ENCODE assay signal across 8 cellular contexts in genomic region chr1:244969355-244970235, GRCh38.
A peak's percentile ranks its signal among the peaks of the same experiment; 100 is the strongest.
DNase-seq lines count a peak whose midpoint lies in the region; ATAC-seq, FAIRE-seq and TF ChIP-seq lines count a peak whose summit lies in the region.

No MANE protein-coding gene starts in this region.

- H3K9me3 ChIP-seq in endothelial cell of umbilical vein (replicated peaks; ENCODE audit: control insufficient read depth, insufficient read depth, low read length) (no peaks in the 10 kb centered on the region), mononuclear cell (ENCODE audit: low read depth, low read length) (no peaks in the 10 kb centered on the region)

- intact Hi-C loops in CD14-positive monocyte (cut with micrococcal nuclease) (loop anchor here (1.0 to 10.0 kb wide), 8 partner anchors 52 to 1635 kb away; partner anchors contain the start of genes COX20 (in 2 of the 2) and HNRNPU (in 1 of the 2)), endothelial cell of umbilical vein (cut with micrococcal nuclease) (loop anchor here (1.0 to 2.0 kb wide), 8 partner anchors 51 to 517 kb away; partner anchors contain the start of genes COX20 and HNRNPU)

- no peaks in the 10 kb centered on the region for H4K20me1 ChIP-seq in endothelial cell of umbilical vein (replicated peaks; ENCODE audit: control insufficient read depth, extremely low read depth, insufficient read depth, low read length)

- peak; percentile 28 for ATAC-seq in GM19397 (IDR thresholded peaks at IDR 0.05; ENCODE audit: unreplicated experiment)

- H3K79me2 ChIP-seq in endothelial cell of umbilical vein (ENCODE audit: control insufficient read depth, insufficient read depth, low read length) = peaks cover 4% of the 10 kb centered on the region

- CTCF ChIA-PET in endothelial cell of umbilical vein (lab: Charles Lee) = interaction anchor here (1.0 to 5.5 kb wide), 4 partner anchors 9 to 107 kb away, joined by 3 to 41 read pairs (median 19); partner anchors contain the start of gene HNRNPU

- no peaks in the 10 kb centered on the region for H3K9me1 ChIP-seq in endothelial cell of umbilical vein (replicated peaks; ENCODE audit: control insufficient read depth, extremely low read depth, insufficient read depth, low read length)

- peak; percentile 76 for DNase-seq in CD14-positive monocyte (ENCODE audit: low spot score)
- DNase-seq in HK-2 (ENCODE audit: unreplicated experiment) = peak; percentile 89
- peak; percentile 50 for DNase-seq in NCI-H82 treated with DMSO at 0.1 percent for 48 hours (lab: John Stamatoyannopoulos, UW; ENCODE audit: unreplicated experiment)
- DNase-seq in activated CD8-positive, alpha-beta memory T cell treated with anti-CD3 and anti-CD28 coated beads, Interleukin-2, amount 50 U/mL, for 1 hour (ENCODE audit: extremely low read depth) = peak; percentile 58
- peak; percentile 97 for DNase-seq in endothelial cell of umbilical vein (ENCODE audit: low read depth, low spot score)
- peak; percentile 65 for DNase-seq in stimulated activated CD8-positive, alpha-beta memory T cell treated with anti-CD3 and anti-CD28 coated beads, Interleukin-4, amount 100 ng/mL, for 48 hours

- H3K36me3 ChIP-seq in endothelial cell of umbilical vein (ENCODE audit: control insufficient read depth in 2 of 2, extremely low read depth in 1 of 2, insufficient read depth in 2 of 2, low read length in 2 of 2) = no peaks in the 10 kb centered on the region

- H2AFZ ChIP-seq in endothelial cell of umbilical vein (ENCODE audit: low read depth, low read length) = peak overlapping the region; percentile 50

- POLR2A ChIA-PET in endothelial cell of umbilical vein (lab: Charles Lee) = interaction anchor here (1.6 kb wide), 1 partner anchor 107 kb away, joined by 4 read pairs; no protein-coding TSS in a partner anchor

- TF ChIP-seq POLR2A in endothelial cell of umbilical vein (IDR thresholded peaks at IDR 0.05; ENCODE audit: low read depth, low read length) = no peak

- H3K27me3 ChIP-seq in endothelial cell of umbilical vein (ENCODE audit: control insufficient read depth in 2 of 2, insufficient read depth in 2 of 2, low read length in 2 of 2) = no peaks in the 10 kb centered on the region
- H3K27me3 ChIP-seq in mononuclear cell (ENCODE audit: insufficient read depth, low read length) = no peaks in the 10 kb centered on the region

- H3K4me3 Mint-ChIP-seq in CD14-positive monocyte = peak overlapping the region; percentile 87 to 95

- H3K4me1 ChIP-seq in endothelial cell of umbilical vein (ENCODE audit: control insufficient read depth, extremely low read depth, insufficient read depth, low read length) = peaks cover 25% of the 10 kb centered on the region
- peaks cover 16% of the 10 kb centered on the region for H3K4me1 ChIP-seq in mononuclear cell (ENCODE audit: insufficient read depth, low read length)

- H3K4me1 Mint-ChIP-seq in CD14-positive monocyte = peaks cover 30% of the 10 kb centered on the region

- H3K9me3 Mint-ChIP-seq in CD14-positive monocyte = peaks cover 0 to 3% (median 0%) of the 10 kb centered on the region in 7 donors

- H3K4me2 ChIP-seq in endothelial cell of umbilical vein (ENCODE audit: insufficient read depth, low read length) = peak overlapping the region; percentile 94

- H3K27ac ChIP-seq in endothelial cell of umbilical vein (ENCODE audit: insufficient read depth, low read depth, low read length) = peak overlapping the region; percentile 99

- H3K27me3 Mint-ChIP-seq in CD14-positive monocyte (ENCODE audit: low read depth in 3 of 3) = peaks cover 0 to 1% (median 0%) of the 10 kb centered on the region in 3 donors

- no peaks in the 10 kb centered on the region for H3K36me3 Mint-ChIP-seq in CD14-positive monocyte

- peak overlapping the region; percentile 100 for H3K9ac ChIP-seq in endothelial cell of umbilical vein (replicated peaks; ENCODE audit: extremely low read depth, insufficient read depth, low read length)

- dilution Hi-C loops in endothelial cell of umbilical vein (cut with MboI; ENCODE audit: extremely low pct_ligation_motif_present, low sequenced_read_pairs) = no loop called here

- TSS peak; percentile 35 for BruUV-seq in endothelial cell of umbilical vein (replicated peaks; lab: Mats Ljungman, UMichigan)

- H3K27ac Mint-ChIP-seq in CD14-positive monocyte = peak overlapping the region; percentile 99 to 100 (median 100)

- FAIRE-seq in endothelial cell of umbilical vein (lab: Jason Lieb, UNC) = peak; percentile 73

- H3K4me3 ChIP-seq in endothelial cell of umbilical vein (replicated peaks in 1 of 3; ENCODE audit: insufficient read depth in 1 of 3, low read depth in 1 of 3, low read length in 3 of 3) = peak overlapping the region; percentile 44 to 86 (median 66)
- peak overlapping the region; percentile 61 for H3K4me3 ChIP-seq in mononuclear cell (ENCODE audit: low read length)

- TF ChIP-seq CTCF in CD14-positive monocyte (IDR thresholded peaks at IDR 0.05) (no peak), endothelial cell of umbilical vein (IDR thresholded peaks at IDR 0.05; ENCODE audit: extremely low read depth in 1 of 2, insufficient read depth in 1 of 2, low read depth in 1 of 2, low read length in 2 of 2) (no peak)

TF ChIP-seq in endothelial cell of umbilical vein, 7 proteins besides CTCF, POLR2A, EP300 and RAD21:
- TF ChIP-seq MAX (IDR thresholded peaks at IDR 0.05; ENCODE audit: insufficient read depth, insufficient read length) (peak; percentile 43), EZH2 (IDR thresholded peaks at IDR 0.05; ENCODE audit: borderline replicate concordance, low read depth, low read length, severe bottlenecking) (no peak)
TF ChIP-seq in endothelial cell of umbilical vein: peak in this region for 1.

Comparison
In these comparisons a context has a peak if more than half of its experiments do, and no peak if none do; other contexts are left out.
1. Peak in every context shown above with its lines: DNase-seq, ATAC-seq, H3K4me3 ChIP-seq and H3K27ac ChIP-seq.